Comparison of ENCODE assay signal across 21 cellular contexts in the genomic region with DNA sequence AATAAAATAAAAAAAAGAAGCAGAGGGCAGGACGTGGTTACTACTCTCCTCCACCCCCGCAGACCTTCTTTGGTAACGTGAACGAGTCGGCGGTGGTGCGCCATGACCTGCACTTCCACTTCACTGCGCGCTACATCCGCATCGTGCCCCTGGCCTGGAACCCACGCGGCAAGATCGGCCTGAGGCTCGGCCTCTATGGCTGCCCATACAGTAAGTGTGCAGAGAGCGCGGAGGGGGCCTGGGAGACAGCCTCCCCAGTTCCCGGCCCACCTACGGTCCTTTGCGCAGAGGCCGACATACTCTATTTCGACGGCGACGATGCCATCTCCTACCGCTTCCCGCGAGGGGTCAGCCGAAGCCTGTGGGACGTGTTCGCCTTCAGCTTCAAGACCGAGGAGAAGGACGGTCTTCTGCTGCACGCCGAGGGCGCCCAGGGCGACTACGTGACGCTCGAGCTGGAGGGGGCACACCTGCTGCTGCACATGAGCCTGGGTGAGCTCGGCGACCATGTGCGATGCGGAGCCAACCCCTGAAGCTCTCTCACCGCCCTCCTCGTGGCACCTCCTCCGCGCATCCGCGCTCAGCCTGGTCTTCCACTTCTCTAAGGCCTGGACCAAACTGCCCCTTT. TPM values are rescaled to one million over a fixed set of nuclear protein-coding genes. Genes with fewer than 3 reads are reported as not detected.
"Had no signal": no experiment of that assay in that cellular context is flagged by ENCODE, and none has a peak within 500 bp of the region (broad histone marks: within the 10 kb centered on the region; RNA-seq: fewer than 3 reads in every experiment).

No MANE protein-coding gene starts in this region.

- H3K4me3 ChIP-seq: ascending aorta, lung, right lobe of liver, smooth muscle cell had no signal

- FAIRE-seq: bronchial epithelial cell, islet of Langerhans had no signal

- H3K36me3 Mint-ChIP-seq: activated naive CD4-positive, alpha-beta T cell treated with anti-CD3 and anti-CD28 coated beads, Interleukin-2, amount 50 U/mL, for 24 hours; natural killer cell treated with Interleukin-12 subunit alpha and Interleukin-12 subunit beta and Interleukin-15 and Interleukin-18, amount 100 ng/mL, for 72 hours had no signal

- H3K9me3 Mint-ChIP-seq: activated naive CD4-positive, alpha-beta T cell treated with anti-CD3 and anti-CD28 coated beads, Interleukin-2, amount 50 U/mL, for 24 hours; natural killer cell treated with Interleukin-12 subunit alpha and Interleukin-12 subunit beta and Interleukin-15 and Interleukin-18, amount 100 ng/mL, for 72 hours; stimulated activated naive B cell treated with anti-CD40 and anti-IgM and Interleukin-4, amounts not matched to agents 10 μg/mL and 1 μg/mL and 100 μg/mL, for 72 hours had no signal

- H3K9me3 ChIP-seq: ascending aorta, psoas muscle, right lobe of liver had no signal

- H3K27ac Mint-ChIP-seq: activated naive CD4-positive, alpha-beta T cell treated with anti-CD3 and anti-CD28 coated beads, Interleukin-2, amount 50 U/mL, for 24 hours; natural killer cell treated with Interleukin-12 subunit alpha and Interleukin-12 subunit beta and Interleukin-15 and Interleukin-18, amount 100 ng/mL, for 72 hours had no signal

- H3K27ac ChIP-seq: ascending aorta, psoas muscle, right lobe of liver, VCaP had no signal

- DNase-seq: activated CD4-positive, alpha-beta T cell treated with anti-CD3 and anti-CD28 coated beads, Interleukin-2, amount 50 U/mL, for 48 hours; activated CD4-positive, CD25-positive, alpha-beta regulatory T cell treated with anti-CD3 and anti-CD28 coated beads, Interleukin-2, amount 50 U/mL, for 72 hours; activated gamma-delta T cell; cerebellar nuclear complex; cortex of kidney; effector CD8-positive, alpha-beta T cell; hippocampal formation; psoas muscle; right lobe of liver; stimulated activated CD4-positive, alpha-beta T cell treated with anti-CD3 and anti-CD28 coated beads, Interleukin-4, amount 100 ng/mL, for 4 hours; stimulated activated naive B cell treated with anti-CD40 and anti-IgM and Interleukin-4, amounts not matched to agents 10 μg/mL and 1 μg/mL and 100 μg/mL, for 72 hours; T-helper 2 cell had no signal

- H3K27me3 ChIP-seq: ascending aorta had no signal

- H3K4me3 Mint-ChIP-seq: activated naive CD4-positive, alpha-beta T cell treated with anti-CD3 and anti-CD28 coated beads, Interleukin-2, amount 50 U/mL, for 24 hours; natural killer cell treated with Interleukin-12 subunit alpha and Interleukin-12 subunit beta and Interleukin-15 and Interleukin-18, amount 100 ng/mL, for 72 hours; stimulated activated naive B cell treated with anti-CD40 and anti-IgM and Interleukin-4, amounts not matched to agents 10 μg/mL and 1 μg/mL and 100 μg/mL, for 72 hours had no signal

- H3K4me2 ChIP-seq: smooth muscle cell had no signal

- ATAC-seq: left lobe of liver; natural killer cell treated with Interleukin-12 subunit alpha and Interleukin-12 subunit beta and Interleukin-15 and Interleukin-18, amount 100 ng/mL, for 72 hours; psoas muscle; right lobe of liver; stimulated activated naive B cell treated with anti-CD40 and anti-IgM and Interleukin-4, amounts not matched to agents 10 μg/mL and 1 μg/mL and 100 μg/mL, for 72 hours had no signal

- H3K36me3 ChIP-seq: right lobe of liver had no signal

RNA-seq across cellular contexts. Expression of gene CCR10, which starts 3.4 kb away (rescaled TPM):
- total RNA-seq: bronchial epithelial cell; natural killer cell treated with Interleukin-12 subunit alpha and Interleukin-12 subunit beta and Interleukin-15 and Interleukin-18, amount 100 ng/mL, for 72 hours had no signal
